ENCODE assay signal across 8 cellular contexts in the genomic region with DNA sequence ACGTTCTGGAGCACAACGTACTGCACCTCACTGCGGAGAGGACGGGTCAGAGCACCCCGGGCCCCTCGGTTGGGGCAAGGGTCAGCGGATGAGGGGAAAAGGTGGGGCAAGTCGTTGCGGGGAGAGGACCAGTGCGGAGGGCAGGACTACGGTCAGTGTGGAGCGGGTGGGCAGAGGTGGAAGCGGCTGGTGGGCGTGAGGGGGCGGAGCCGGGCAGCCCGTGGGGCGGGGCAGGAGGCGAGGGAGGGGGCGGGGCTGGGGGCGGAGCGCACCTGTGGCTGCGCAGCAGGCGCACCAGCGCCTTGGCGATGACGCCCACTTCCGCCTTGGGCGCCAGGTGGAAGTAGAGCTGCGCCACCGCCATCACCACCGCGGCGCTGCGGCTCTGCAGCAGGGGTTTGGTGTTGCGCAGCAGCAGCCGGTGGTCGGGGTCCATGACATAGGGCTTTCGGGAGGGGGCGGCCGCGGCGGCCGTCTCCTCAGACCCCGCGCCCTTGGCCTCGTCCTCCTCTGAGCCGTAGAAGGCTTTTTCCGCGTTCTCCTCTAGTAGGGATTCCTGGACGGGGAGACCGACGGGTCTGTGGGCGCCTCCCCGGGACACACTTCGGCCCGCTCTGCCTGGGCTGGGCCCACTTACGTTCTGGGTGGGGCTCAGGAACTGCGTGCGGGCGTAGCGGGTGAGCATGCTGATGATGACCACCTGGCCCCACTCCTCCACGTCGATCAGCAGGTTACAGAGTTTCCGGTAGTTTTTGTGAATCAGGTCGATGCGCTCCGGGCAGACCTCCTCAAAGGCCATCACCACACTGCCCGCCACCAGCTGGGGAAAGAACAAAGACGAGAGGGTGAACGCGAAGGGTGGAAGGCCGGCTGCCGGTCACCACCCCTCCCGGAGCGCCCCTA. TPM values are rescaled to one million over a fixed set of nuclear protein-coding genes. Genes with fewer than 3 reads are reported as not detected.
DNase-seq lines count a peak whose midpoint lies in the region; ATAC-seq, FAIRE-seq and TF ChIP-seq lines count a peak whose summit lies in the region.

No MANE protein-coding gene starts in this region.

- no peaks in the 10 kb centered on the region for H3K36me3 ChIP-seq in BE2C
- no peaks in the 10 kb centered on the region for H3K36me3 ChIP-seq in effector memory CD4-positive, alpha-beta T cell (ENCODE audit: control insufficient read depth, insufficient read depth, low read length)
- H3K36me3 ChIP-seq in pancreas = no peaks in the 10 kb centered on the region
- no peaks in the 10 kb centered on the region for H3K36me3 ChIP-seq in upper lobe of right lung

- peaks cover 12% of the 10 kb centered on the region for H3K27me3 Mint-ChIP-seq in IgD-negative memory B cell

- WGBS in pancreas, 2 donors = 2 to 3% methylated on average over 55 to 76 of the region's 76 CpGs

- ATAC-seq in GM19438 (IDR thresholded peaks at IDR 0.05; ENCODE audit: low read depth, unreplicated experiment) = peak; percentile 81
- ATAC-seq in pancreas = peak; percentile 96 to 99 (median 98)
- ATAC-seq in upper lobe of right lung = peak; percentile 95

- H3K27me3 ChIP-seq in BE2C = 0 out of 2 replicates have a peak, but pooled peaks cover 6% of the 10 kb centered on the region
- no peaks in the 10 kb centered on the region for H3K27me3 ChIP-seq in effector memory CD4-positive, alpha-beta T cell (replicated peaks; ENCODE audit: control insufficient read depth, insufficient read depth, low read length, poor library complexity, severe bottlenecking)
- H3K27me3 ChIP-seq in pancreas = no peaks in the 10 kb centered on the region
- H3K27me3 ChIP-seq in upper lobe of right lung = peaks cover 27% of the 10 kb centered on the region

- H3K9me3 ChIP-seq in BE2C (no peaks in the 10 kb centered on the region), pancreas (no peaks in the 10 kb centered on the region), upper lobe of right lung (no peaks in the 10 kb centered on the region)
- no peaks in the 10 kb centered on the region for H3K9me3 ChIP-seq in effector memory CD4-positive, alpha-beta T cell (ENCODE audit: control insufficient read depth, low read length)

- no peaks in the 10 kb centered on the region for H3K36me3 Mint-ChIP-seq in IgD-negative memory B cell

- intact Hi-C loops in pancreas (cut with DNase I) = no loop called here
- intact Hi-C loops in upper lobe of right lung (cut with DNase I) = no loop called here

- peak overlapping the region; percentile 62 for H3K27ac ChIP-seq in effector memory CD4-positive, alpha-beta T cell (ENCODE audit: insufficient read depth, low read length, poor library complexity, severe bottlenecking)
- H3K27ac ChIP-seq in pancreas (peak overlapping the region; percentile 61 to 80 (median 76)), upper lobe of right lung (peak overlapping the region; percentile 78)

- peaks cover 0 to 1% (median 0%) of the 10 kb centered on the region in 3 donors for H3K9me3 Mint-ChIP-seq in IgD-negative memory B cell

- H3K4me1 ChIP-seq in BE2C = no peaks in the 10 kb centered on the region
- no peaks in the 10 kb centered on the region for H3K4me1 ChIP-seq in effector memory CD4-positive, alpha-beta T cell (ENCODE audit: control insufficient read depth, insufficient read depth, low read length, poor library complexity, severe bottlenecking)
- H3K4me1 ChIP-seq in pancreas = no peaks in the 10 kb centered on the region
- H3K4me1 ChIP-seq in upper lobe of right lung = no peaks in the 10 kb centered on the region

- peak overlapping the region; percentile 53 to 87 (median 81) for H3K27ac Mint-ChIP-seq in IgD-negative memory B cell

- peak overlapping the region; percentile 91 to 93 (median 92) for H3K4me3 Mint-ChIP-seq in IgD-negative memory B cell

- TF ChIP-seq CTCF in BE2C (IDR thresholded peaks at IDR 0.05; ENCODE audit: low read depth, low read length) (peak; percentile 20; the same call in 1 of the 2 replicates), pancreas (IDR thresholded peaks at IDR 0.05) (peak in 1 of 4 donors; percentile 17), upper lobe of right lung (IDR thresholded peaks at IDR 0.05) (peak; percentile 12)

- DNase-seq in BE2C (peak; percentile 61), pancreas (peak; percentile 82 to 95 (median 90)), upper lobe of right lung (peak; percentile 91), UCSD-AML1 (lab: John Stamatoyannopoulos, UW; ENCODE audit: unreplicated experiment) (no peak)
- peak; percentile 83 for DNase-seq in activated CD4-positive, alpha-beta T cell treated with anti-CD3 and anti-CD28 coated beads for 48 hours
- peak; percentile 67 to 68 (median 68) for DNase-seq in effector memory CD4-positive, alpha-beta T cell

- FAIRE-seq in pancreas (lab: Jason Lieb, UNC) = no peak

- H3K4me1 Mint-ChIP-seq in IgD-negative memory B cell = peaks cover 0 to 8% (median 3%) of the 10 kb centered on the region in 3 donors

- H3K4me3 ChIP-seq in BE2C (ENCODE audit: low read depth, low read length) (peak overlapping the region; percentile 63), pancreas (peak overlapping the region; percentile 39 to 93 (median 70)), upper lobe of right lung (peak overlapping the region; percentile 54)
- H3K4me3 ChIP-seq in effector memory CD4-positive, alpha-beta T cell (ENCODE audit: insufficient read depth, low read depth, low read length, poor library complexity, severe bottlenecking) = peak overlapping the region; percentile 67

RNA-seq across cellular contexts. Expression of a gene that starts 29.2 kb away (rescaled TPM):
- 19.3 TPM for polyA plus RNA-seq in BE2C (2012; ENCODE audit: insufficient read depth, insufficient read length, low read depth)
- polyA plus RNA-seq in IgD-negative memory B cell = 0.35 TPM
- total RNA-seq in pancreas = 1 to 10 TPM; 1.6 to 5.1 (median 2.8) TPM
- 10 to 100 TPM in 1 of 2 donors, 1 to 10 TPM in 1; 9.5 to 19.1 TPM for polyA plus RNA-seq in pancreas
- total RNA-seq in upper lobe of right lung = 3.8 TPM

RNA-seq across cellular contexts. Expression of a gene that starts 33.3 kb away (rescaled TPM):
- 3.1 TPM for polyA plus RNA-seq in BE2C (2012; ENCODE audit: insufficient read depth, insufficient read length, low read depth)
- 0.11 TPM for polyA plus RNA-seq in IgD-negative memory B cell
- total RNA-seq in pancreas = 1 to 10 TPM in 3 of 6 donors, under 1 TPM in 3; 0.42 to 1.6 (median 1.1) TPM
- polyA plus RNA-seq in pancreas = 1 to 10 TPM in 1 of 2 donors, under 1 TPM in 1; 0.68 to 2.9 TPM
- total RNA-seq in upper lobe of right lung = 2.5 TPM
